ENCODE assay signal across 10 cellular contexts in genomic region chr20:4684837-4685413, GRCh38. TPM values are rescaled to one million over a fixed set of nuclear protein-coding genes. Genes with fewer than 3 reads are reported as not detected.
A peak's percentile ranks its signal among the peaks of the same experiment; 100 is the strongest.
DNase-seq lines count a peak whose midpoint lies in the region; TF ChIP-seq lines count a peak whose summit lies in the region.
"Had no signal": no experiment of that assay in that cellular context is flagged by ENCODE, and none has a peak within 500 bp of the region (broad histone marks: within the 10 kb centered on the region; RNA-seq: fewer than 3 reads in every experiment).

No MANE protein-coding gene starts in this region.

- TF ChIP-seq POLR2A in breast epithelium (IDR thresholded peaks at IDR 0.05) (no peak), tibial nerve (IDR thresholded peaks at IDR 0.05) (no peak)

- peaks cover 55% of the 10 kb centered on the region for H3K4me1 Mint-ChIP-seq in MCF 10A (ENCODE audit: insufficient read depth, unreplicated experiment)
- H3K4me1 Mint-ChIP-seq in activated naive CD8-positive, alpha-beta T cell treated with anti-CD3 and anti-CD28 coated beads for 36 hours = peaks cover 55% of the 10 kb centered on the region
- H3K4me1 Mint-ChIP-seq in nephron progenitor cell = peaks cover 25% of the 10 kb centered on the region

- H3K4me3 ChIP-seq in breast epithelium (no peak overlapping the region), tibial nerve (no peak overlapping the region)

- CTCF ChIA-PET in MCF 10A (lab: Yijun Ruan, JAX) = interaction anchor here (0.5 to 1.4 kb wide), 9 partner anchors 11 to 538 kb away, joined by 3 to 7 read pairs (median 4); no protein-coding TSS in a partner anchor

- H3K9me3 ChIP-seq in breast epithelium (no peaks in the 10 kb centered on the region), tibial nerve (no peaks in the 10 kb centered on the region)
- H3K9me3 ChIP-seq: tibial artery had no signal

- DNase-seq in MCF 10A (ENCODE audit: unreplicated experiment) (peak; percentile 93), breast epithelium (ENCODE audit: low spot score in 2 of 2) (no peak), iris pigment epithelial cell (ENCODE audit: low read depth) (peak; percentile 81), tibial nerve (ENCODE audit: low spot score in 2 of 2) (no peak), NCI-H345 treated with DMSO at 0.1 percent for 48 hours (lab: John Stamatoyannopoulos, UW; ENCODE audit: unreplicated experiment) (no peak), DMS153 treated with DMSO at 0.1 percent for 48 hours (lab: John Stamatoyannopoulos, UW; ENCODE audit: unreplicated experiment) (no peak), nephron progenitor cell (no peak)
- DNase-seq in activated naive CD8-positive, alpha-beta T cell treated with anti-CD3 and anti-CD28 coated beads for 36 hours = no peak
- DNase-seq: NCI-H345, tibial artery had no signal

- H3K27me3 Mint-ChIP-seq in MCF 10A (ENCODE audit: insufficient read depth, unreplicated experiment) (no peaks in the 10 kb centered on the region), nephron progenitor cell (ENCODE audit: low read depth, poor library complexity) (peaks cover 32% of the 10 kb centered on the region)
- H3K27me3 Mint-ChIP-seq in activated naive CD8-positive, alpha-beta T cell treated with anti-CD3 and anti-CD28 coated beads for 36 hours = no peaks in the 10 kb centered on the region

- no peak for TF ChIP-seq EP300 in tibial nerve (IDR thresholded peaks at IDR 0.05)

- H3K27ac Mint-ChIP-seq in MCF 10A (ENCODE audit: low read depth, unreplicated experiment) = peak overlapping the region; percentile 87
- peak overlapping the region; percentile 97 for H3K27ac Mint-ChIP-seq in activated naive CD8-positive, alpha-beta T cell treated with anti-CD3 and anti-CD28 coated beads for 36 hours
- H3K27ac Mint-ChIP-seq in nephron progenitor cell = no peak overlapping the region

- H3K9me3 Mint-ChIP-seq in MCF 10A (ENCODE audit: unreplicated experiment) = no peaks in the 10 kb centered on the region
- H3K9me3 Mint-ChIP-seq in activated naive CD8-positive, alpha-beta T cell treated with anti-CD3 and anti-CD28 coated beads for 36 hours = no peaks in the 10 kb centered on the region
- H3K9me3 Mint-ChIP-seq in nephron progenitor cell = no peaks in the 10 kb centered on the region

- no TSS peak for BruUV-seq in MCF 10A (replicated peaks; lab: Mats Ljungman, UMichigan)

- no peaks in the 10 kb centered on the region for H3K36me3 ChIP-seq in breast epithelium
- H3K36me3 ChIP-seq in tibial nerve = no peaks in the 10 kb centered on the region
- H3K36me3 ChIP-seq: tibial artery had no signal

- intact Hi-C loops in MCF 10A (cut with micrococcal nuclease) (no loop called here), breast epithelium (cut with DNase I; ENCODE audit: low total_unique reads) (no loop called here)

- peaks cover 0 to 4% of the 10 kb centered on the region in 2 donors for H3K4me1 ChIP-seq in breast epithelium
- peaks cover 0 to 50% (median 15%) of the 10 kb centered on the region in 4 donors for H3K4me1 ChIP-seq in tibial nerve

- WGBS in tibial nerve, 2 donors = 59 to 68% methylated on average over 6 of the region's 6 CpGs

- no peaks in the 10 kb centered on the region for H3K27me3 ChIP-seq in breast epithelium
- no peaks in the 10 kb centered on the region for H3K27me3 ChIP-seq in tibial nerve
- H3K27me3 ChIP-seq: tibial artery had no signal

- POLR2A ChIA-PET in MCF 10A (lab: Yijun Ruan, JAX) = interaction anchor here (0.7 to 1.3 kb wide), 4 partner anchors 13 to 25 kb away, joined by 3 to 4 read pairs (median 4); no protein-coding TSS in a partner anchor

- H3K4me3 Mint-ChIP-seq in MCF 10A (ENCODE audit: unreplicated experiment) = no peak overlapping the region
- H3K4me3 Mint-ChIP-seq in activated naive CD8-positive, alpha-beta T cell treated with anti-CD3 and anti-CD28 coated beads for 36 hours = peak overlapping the region; percentile 86
- no peak overlapping the region for H3K4me3 Mint-ChIP-seq in nephron progenitor cell

- H3K36me3 Mint-ChIP-seq in MCF 10A (ENCODE audit: insufficient read depth, unreplicated experiment) = no peaks in the 10 kb centered on the region
- peaks cover 19% of the 10 kb centered on the region for H3K36me3 Mint-ChIP-seq in activated naive CD8-positive, alpha-beta T cell treated with anti-CD3 and anti-CD28 coated beads for 36 hours
- H3K36me3 Mint-ChIP-seq in nephron progenitor cell (ENCODE audit: low read depth) = no peaks in the 10 kb centered on the region

- TF ChIP-seq CTCF in MCF 10A (IDR thresholded peaks at IDR 0.05; ENCODE audit: unreplicated experiment) (no peak), breast epithelium (IDR thresholded peaks at IDR 0.05) (no peak), tibial nerve (IDR thresholded peaks at IDR 0.05) (no peak), nephron progenitor cell (IDR thresholded peaks at IDR 0.05) (no peak)

- H3K27ac ChIP-seq in breast epithelium (peak overlapping the region in 1 of 2 donors; percentile 99), tibial nerve (peak overlapping the region; percentile 99 to 100 (median 100))

RNA-seq across cellular contexts. Expression of gene PRNP, which starts 1.3 kb away (rescaled TPM):
- 281 and 317 TPM in 2 replicates for total RNA-seq in MCF 10A (2022)
- 100 to 1,000 TPM in 2 of 3 donors, 10 to 100 TPM in 1; 88.2 to 145 (median 124) TPM for total RNA-seq in breast epithelium
- total RNA-seq in activated naive CD8-positive, alpha-beta T cell treated with anti-CD3 and anti-CD28 coated beads for 36 hours = 10 to 100 TPM; 40.5 to 41.8 TPM
- total RNA-seq in tibial nerve = 100 to 1,000 TPM; 119 to 224 (median 202) TPM

RNA-seq across cellular contexts. Expression of gene PRND, which starts 36.8 kb away (rescaled TPM):
- total RNA-seq in MCF 10A (2022) (not detected in 2 replicates), breast epithelium (not detected), tibial nerve (under 1 TPM in 1 of 4 donors, not detected in 3; under 0.01 TPM)
- not detected for total RNA-seq in activated naive CD8-positive, alpha-beta T cell treated with anti-CD3 and anti-CD28 coated beads for 36 hours

Comparison
In these comparisons a context has a peak if more than half of its experiments do, and no peak if none do; other contexts are left out.
1. DNase-seq: peak in MCF 10A (single experiment) and iris pigment epithelial cell (single experiment); none in breast epithelium (0 of 2), activated naive CD8-positive, alpha-beta T cell treated with anti-CD3 and anti-CD28 coated beads for 36 hours (single experiment), tibial nerve (0 of 2), NCI-H345 treated with DMSO at 0.1 percent for 48 hours (single experiment), DMS153 treated with DMSO at 0.1 percent for 48 hours (single experiment) and nephron progenitor cell (single experiment).